ENCODE assay signal across 23 cellular contexts in genomic region chr7:27727058-27727457, GRCh38.
"Had no signal": no experiment of that assay in that cellular context is flagged by ENCODE, and none has a peak within 500 bp of the region (broad histone marks: within the 10 kb centered on the region; RNA-seq: fewer than 3 reads in every experiment).

No MANE protein-coding gene starts in this region.

- H3K4me1 Mint-ChIP-seq: neural crest cell; stimulated activated naive CD8-positive, alpha-beta T cell treated with anti-CD3 and anti-CD28 coated beads, Interleukin-15, amount 100 ng/mL, for 72 hours had no signal

- H3K27ac ChIP-seq: dorsolateral prefrontal cortex, gastrocnemius medialis, parathyroid adenoma, right lobe of liver, suprapubic skin, transverse colon, upper lobe of right lung, vagina had no signal

- H3K9ac ChIP-seq: parathyroid adenoma had no signal

- H3K36me3 ChIP-seq: gastrocnemius medialis, neutrophil, right lobe of liver, suprapubic skin, transverse colon, upper lobe of right lung, vagina had no signal

- H3K27me3 ChIP-seq: dorsolateral prefrontal cortex, gastrocnemius medialis, neutrophil, right lobe of liver, suprapubic skin, transverse colon, upper lobe of right lung, vagina had no signal

- H3K27me3 Mint-ChIP-seq: memory B cell; progenitor cell of endocrine pancreas; stimulated activated naive CD8-positive, alpha-beta T cell treated with anti-CD3 and anti-CD28 coated beads, Interleukin-15, amount 100 ng/mL, for 72 hours had no signal

- DNase-seq: dorsolateral prefrontal cortex; effector CD4-positive, alpha-beta T cell; gastrocnemius medialis; head of caudate nucleus; kidney; natural killer cell; right lobe of liver; small intestine; stimulated activated CD4-positive, alpha-beta T cell treated with anti-CD3 and anti-CD28 coated beads, Interleukin-15, amount 100 ng/mL, for 24 hours; stimulated activated CD4-positive, alpha-beta T cell treated with anti-CD3 and anti-CD28 coated beads, Interleukin-2, amount 100 ng/mL, for 48 hours; stimulated activated naive CD4-positive, alpha-beta T cell; stimulated activated naive CD8-positive, alpha-beta T cell treated with anti-CD3 and anti-CD28 coated beads, Interleukin-15, amount 100 ng/mL, for 72 hours; transverse colon; upper lobe of right lung had no signal

- H3K4me3 ChIP-seq: dorsolateral prefrontal cortex, gastrocnemius medialis, lung, right lobe of liver, suprapubic skin, transverse colon, upper lobe of right lung, vagina had no signal

- H3K79me2 ChIP-seq: parathyroid adenoma had no signal

- H2AFZ ChIP-seq: parathyroid adenoma had no signal

- H3K4me1 ChIP-seq: gastrocnemius medialis, parathyroid adenoma, right lobe of liver, suprapubic skin, transverse colon, upper lobe of right lung, vagina had no signal

- H3K9me3 ChIP-seq: gastrocnemius medialis, neutrophil, right lobe of liver, suprapubic skin, transverse colon, upper lobe of right lung, vagina had no signal

- H3K4me3 Mint-ChIP-seq: memory B cell; natural killer cell; neural crest cell; stimulated activated naive CD8-positive, alpha-beta T cell treated with anti-CD3 and anti-CD28 coated beads, Interleukin-15, amount 100 ng/mL, for 72 hours had no signal

- H3K27ac Mint-ChIP-seq: memory B cell; natural killer cell; progenitor cell of endocrine pancreas; stimulated activated naive CD8-positive, alpha-beta T cell treated with anti-CD3 and anti-CD28 coated beads, Interleukin-15, amount 100 ng/mL, for 72 hours had no signal

- ATAC-seq: gastrocnemius medialis, left lobe of liver, right lobe of liver, upper lobe of right lung had no signal

- H3K9me3 Mint-ChIP-seq: memory B cell; natural killer cell; neural crest cell; stimulated activated naive CD8-positive, alpha-beta T cell treated with anti-CD3 and anti-CD28 coated beads, Interleukin-15, amount 100 ng/mL, for 72 hours had no signal

- FAIRE-seq: kidney, small intestine had no signal

- H3K36me3 Mint-ChIP-seq: natural killer cell had no signal
